2 cellular contexts compared by ENCODE assay signal in genomic region chr1:61007534-61008364, GRCh38.
TF ChIP-seq lines count a peak whose summit lies in the region.

No MANE protein-coding gene starts in this region.

TF ChIP-seq in HepG2, 621 proteins besides CTCF, POLR2A, EP300 and RAD21:
- TF ChIP-seq MAFF (IDR thresholded peaks at IDR 0.05; ENCODE audit: low read depth, low read length) (peak; percentile 72), ZBTB1 (CRISPR knock-in tag; IDR thresholded peaks at IDR 0.05; ENCODE audit: borderline replicate concordance) (no peak), ATF5 (CRISPR knock-in tag; IDR thresholded peaks at IDR 0.05; ENCODE audit: low read depth) (no peak), RFX5 (IDR thresholded peaks at IDR 0.05; ENCODE audit: low read depth, low read length) (no peak), CEBPB (IDR thresholded peaks at IDR 0.05; ENCODE audit: borderline replicate concordance, low read depth, low read length) (peak; percentile 77), JUND (CRISPR knock-in tag; IDR thresholded peaks at IDR 0.05) (no peak), TEAD2 (CRISPR knock-in tag; IDR thresholded peaks at IDR 0.05) (no peak), MAFK (conservative IDR thresholded peaks at IDR 0.05 in 1 of 2, IDR thresholded peaks at IDR 0.05 in 1 of 2; ENCODE audit: low read length in 2 of 2) (peak; percentile 56 to 75)
TF ChIP-seq in HepG2: peak in this region for 3.

TF ChIP-seq in K562, 482 proteins besides CTCF, POLR2A, EP300 and RAD21:
- TF ChIP-seq EHMT2 (IDR thresholded peaks at IDR 0.05), result peak; percentile 69; the same call in 1 of the 2 replicates
- TF ChIP-seq GTF2E2 (tag; IDR thresholded peaks at IDR 0.05), result no peak
- peak; percentile 73 for TF ChIP-seq C11orf30 (IDR thresholded peaks at IDR 0.05; ENCODE audit: low read depth)
- peak; percentile 61; the same call in 1 of the 2 replicates for TF ChIP-seq MAFK (IDR thresholded peaks at IDR 0.05; ENCODE audit: low read length)
- TF ChIP-seq YY1 (IDR thresholded peaks at IDR 0.05; ENCODE audit: borderline replicate concordance in 1 of 3, control insufficient read depth in 1 of 3, extremely low read depth in 1 of 3, insufficient read depth in 3 of 3, insufficient read length in 1 of 3, insufficient replicate concordance in 2 of 3, low read depth in 1 of 3, low read length in 2 of 3), result peak in 1 of 3 experiments; percentile 8
- peak; percentile 87 for TF ChIP-seq ZNF316 (IDR thresholded peaks at IDR 0.05)
- TF ChIP-seq MAFG (tag; conservative IDR thresholded peaks at IDR 0.05), result peak; percentile 63; the same call in 1 of the 2 replicates
- TF ChIP-seq CEBPG (CRISPR knock-in tag; IDR thresholded peaks at IDR 0.05), result peak; percentile 70
- TF ChIP-seq CEBPG (tag; conservative IDR thresholded peaks at IDR 0.05 in 1 of 2, IDR thresholded peaks at IDR 0.05 in 1 of 2), result peak; percentile 66 to 74
- TF ChIP-seq KDM2B (CRISPR knock-in tag; IDR thresholded peaks at IDR 0.05), result no peak
- TF ChIP-seq MAFF (IDR thresholded peaks at IDR 0.05; ENCODE audit: low read length), result peak; percentile 67
- TF ChIP-seq FOXJ3 (CRISPR knock-in tag; IDR thresholded peaks at IDR 0.05), result no peak
- TF ChIP-seq ATF4 (CRISPR knock-in tag; IDR thresholded peaks at IDR 0.05), result no peak
- TF ChIP-seq ZNF830 (CRISPR knock-in tag; IDR thresholded peaks at IDR 0.05), result no peak
- TF ChIP-seq CEBPB (tag; IDR thresholded peaks at IDR 0.05), result peak; percentile 93
